Comparison of ENCODE assay signal across 10 cellular contexts in the genomic region with DNA sequence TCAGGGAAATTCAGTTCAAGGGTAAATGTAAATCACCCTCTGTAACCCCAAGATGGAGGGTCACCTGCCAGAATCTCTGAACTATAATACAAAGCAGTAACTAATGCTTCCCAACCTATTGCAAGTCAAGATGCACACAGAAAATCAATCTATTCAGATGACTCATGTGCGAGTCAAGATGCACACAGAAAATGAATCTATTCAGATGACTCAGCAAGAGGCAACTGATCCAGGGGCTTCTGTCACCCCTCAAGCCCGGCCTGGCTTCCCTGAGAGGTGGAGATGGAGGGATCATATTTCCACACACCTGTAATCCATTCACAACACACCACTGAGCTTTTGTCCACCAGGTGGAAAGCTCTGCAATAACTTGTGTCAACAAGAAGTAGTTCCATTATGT. TPM values are rescaled to one million over a fixed set of nuclear protein-coding genes. Genes with fewer than 3 reads are reported as not detected.
DNase-seq lines count a peak whose midpoint lies in the region; ATAC-seq, FAIRE-seq and TF ChIP-seq lines count a peak whose summit lies in the region.
"Had no signal": no experiment of that assay in that cellular context is flagged by ENCODE, and none has a peak within 500 bp of the region (broad histone marks: within the 10 kb centered on the region; RNA-seq: fewer than 3 reads in every experiment).

No MANE protein-coding gene starts in this region.

- H3K4me3 ChIP-seq in A549 (no peak overlapping the region), Caco-2 (ENCODE audit: low read depth, low read length) (no peak overlapping the region)
- H3K4me3 ChIP-seq: transverse colon had no signal

- TF ChIP-seq RAD21 in A549 (conservative IDR thresholded peaks at IDR 0.05 in 1 of 2, IDR thresholded peaks at IDR 0.05 in 1 of 2): no peak

- ATAC-seq in A549: no peak
- no peak for ATAC-seq in HG03039 (IDR thresholded peaks at IDR 0.05; ENCODE audit: unreplicated experiment)

- H3K27me3 ChIP-seq in Caco-2 (replicated peaks; ENCODE audit: control insufficient read depth, insufficient read depth, low read length): no peaks in the 10 kb centered on the region
- H3K27me3 ChIP-seq: transverse colon had no signal

- no peak for FAIRE-seq in A549 (lab: Jason Lieb, UNC)

- intact Hi-C loops in Caco-2 (cut with micrococcal nuclease; ENCODE audit: unreplicated experiment): no loop called here

- POLR2A ChIA-PET in A549 (lab: Yijun Ruan, JAX): no interaction called here
- POLR2A ChIA-PET in Caco-2 (lab: Charles Lee): no interaction called here

- TF ChIP-seq CTCF in A549 (IDR thresholded peaks at IDR 0.05) (no peak), Caco-2 (IDR thresholded peaks at IDR 0.05; ENCODE audit: insufficient read depth in 1 of 2, low read depth in 1 of 2, low read length in 1 of 2, severe bottlenecking in 1 of 2, unreplicated experiment in 1 of 2) (no peak)

- BruUV-seq in Caco-2 (replicated peaks; lab: Mats Ljungman, UMichigan): no TSS peak

- 4% methylated on average over 2 of the region's 2 CpGs for WGBS in A549 (ENCODE audit: missing lambda C conversion rate)

- H3K27ac Mint-ChIP-seq in Caco-2 (ENCODE audit: unreplicated experiment): no peak overlapping the region

- no peaks in the 10 kb centered on the region for H3K36me3 Mint-ChIP-seq in Caco-2 (ENCODE audit: insufficient read depth, unreplicated experiment)

- H3K4me1 ChIP-seq in A549 (peaks cover 5% of the 10 kb centered on the region; the same call in 1 of the 3 replicates), Caco-2 (no peaks in the 10 kb centered on the region)
- H3K4me1 ChIP-seq: transverse colon had no signal

- peaks cover 15% of the 10 kb centered on the region for H3K27me3 Mint-ChIP-seq in Caco-2 (ENCODE audit: insufficient read depth, unreplicated experiment)

- CTCF ChIA-PET in A549 (lab: Yijun Ruan, JAX) (interaction anchor here (1.3 kb wide), 1 partner anchor 10 kb away, joined by 5 read pairs; no protein-coding TSS in a partner anchor), Caco-2 (lab: Charles Lee) (no interaction called here)

- no peaks in the 10 kb centered on the region for H3K36me3 ChIP-seq in Caco-2 (ENCODE audit: control insufficient read depth, insufficient read depth, low read length)
- H3K36me3 ChIP-seq: transverse colon had no signal

- TF ChIP-seq EP300 in A549 (IDR thresholded peaks at IDR 0.05): no peak

- H3K27ac ChIP-seq in A549: no peak overlapping the region
- H3K27ac ChIP-seq: transverse colon had no signal

- H3K9me3 ChIP-seq in A549: no peaks in the 10 kb centered on the region
- no peaks in the 10 kb centered on the region for H3K9me3 ChIP-seq in Caco-2
- H3K9me3 ChIP-seq: transverse colon had no signal

- H3K4me1 Mint-ChIP-seq in Caco-2 (ENCODE audit: low read depth, unreplicated experiment): no peaks in the 10 kb centered on the region

- DNase-seq in A549 (ENCODE audit: low read depth in 1 of 2, low spot score in 1 of 2) (no peak), ELR (ENCODE audit: low read depth) (peak; percentile 85), NCI-H2196 (lab: John Stamatoyannopoulos, UW; ENCODE audit: unreplicated experiment) (peak; percentile 52), amniotic epithelial cell (ENCODE audit: low read depth) (peak; percentile 23), T1000 (lab: John Stamatoyannopoulos, UW) (no peak), HCEC 1CT (no peak), Caco-2 (no peak)
- DNase-seq: transverse colon had no signal

- TF ChIP-seq POLR2A in A549 (IDR thresholded peaks at IDR 0.05; ENCODE audit: low read length): no peak

- 0 out of 3 replicates have a peak overlapping the region, but pooled peaks have one; percentile 2 for H3K4me2 ChIP-seq in A549

- no peaks in the 10 kb centered on the region for H3K9me3 Mint-ChIP-seq in Caco-2 (ENCODE audit: unreplicated experiment)

- H3K4me3 Mint-ChIP-seq in Caco-2 (ENCODE audit: unreplicated experiment): no peak overlapping the region
- H3K4me3 Mint-ChIP-seq: neural crest cell had no signal

TF ChIP-seq in A549, 52 proteins besides CTCF, POLR2A, EP300 and RAD21:
- no peak for TF ChIP-seq FOSL2 (IDR thresholded peaks at IDR 0.05)
- peak; percentile 29; the same call in 1 of the 2 replicates for TF ChIP-seq FOSL2 (CRISPR knock-in tag; IDR thresholded peaks at IDR 0.05)
- TF ChIP-seq, protein P1, sequence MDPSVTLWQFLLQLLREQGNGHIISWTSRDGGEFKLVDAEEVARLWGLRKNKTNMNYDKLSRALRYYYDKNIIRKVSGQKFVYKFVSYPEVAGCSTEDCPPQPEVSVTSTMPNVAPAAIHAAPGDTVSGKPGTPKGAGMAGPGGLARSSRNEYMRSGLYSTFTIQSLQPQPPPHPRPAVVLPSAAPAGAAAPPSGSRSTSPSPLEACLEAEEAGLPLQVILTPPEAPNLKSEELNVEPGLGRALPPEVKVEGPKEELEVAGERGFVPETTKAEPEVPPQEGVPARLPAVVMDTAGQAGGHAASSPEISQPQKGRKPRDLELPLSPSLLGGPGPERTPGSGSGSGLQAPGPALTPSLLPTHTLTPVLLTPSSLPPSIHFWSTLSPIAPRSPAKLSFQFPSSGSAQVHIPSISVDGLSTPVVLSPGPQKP (IDR thresholded peaks at IDR 0.05; ENCODE audit: low read depth, low read length): no peak
- TF ChIP-seq, protein P2, sequence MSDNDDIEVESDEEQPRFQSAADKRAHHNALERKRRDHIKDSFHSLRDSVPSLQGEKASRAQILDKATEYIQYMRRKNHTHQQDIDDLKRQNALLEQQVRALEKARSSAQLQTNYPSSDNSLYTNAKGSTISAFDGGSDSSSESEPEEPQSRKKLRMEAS (IDR thresholded peaks at IDR 0.05): no peak
- peak; percentile 63 for TF ChIP-seq MAFK (IDR thresholded peaks at IDR 0.05; ENCODE audit: partially characterized antibody)
- no peak for TF ChIP-seq HOXB5 (CRISPR knock-in tag; IDR thresholded peaks at IDR 0.05)

RNA-seq across cellular contexts. Expression of a gene that starts 17.4 kb away (rescaled TPM):
- polyA plus RNA-seq in A549 (2011; rRNA removed) (2.0 and 2.6 TPM in 2 replicates), A549 (2017; fragmentation: RNase III; extraction: RNeasy Plus Mini Kit Qiagen cat#74134 plus additional on column Dnase treatment) (1.5 to 2.1 TPM (median 1.5 TPM) in 3 replicates)
- polyA plus RNA-seq in A549 (2012; cell fraction: cytosol; rRNA removed): 1.6 TPM in 2 replicates
- 1.7 and 2.1 TPM in 2 replicates for polyA plus RNA-seq in A549 (2012; cell fraction: nucleus; rRNA removed)
- polyA minus RNA-seq in A549 (2011; rRNA and poly(A)+ RNA removed): 1.3 and 1.9 TPM in 2 replicates
- 0.25 and 0.37 TPM in 2 replicates for total RNA-seq in Caco-2 (2022)

Comparison
In these comparisons a context has a peak if more than half of its experiments do, and no peak if none do; other contexts are left out.
1. DNase-seq: peak in ELR (single experiment), NCI-H2196 (single experiment) and amniotic epithelial cell (single experiment); none in A549 (0 of 2), T1000 (single experiment), HCEC 1CT (single experiment) and Caco-2 (0 of 2).